Comparison of ENCODE assay signal across 1 cellular context in the genomic region with DNA sequence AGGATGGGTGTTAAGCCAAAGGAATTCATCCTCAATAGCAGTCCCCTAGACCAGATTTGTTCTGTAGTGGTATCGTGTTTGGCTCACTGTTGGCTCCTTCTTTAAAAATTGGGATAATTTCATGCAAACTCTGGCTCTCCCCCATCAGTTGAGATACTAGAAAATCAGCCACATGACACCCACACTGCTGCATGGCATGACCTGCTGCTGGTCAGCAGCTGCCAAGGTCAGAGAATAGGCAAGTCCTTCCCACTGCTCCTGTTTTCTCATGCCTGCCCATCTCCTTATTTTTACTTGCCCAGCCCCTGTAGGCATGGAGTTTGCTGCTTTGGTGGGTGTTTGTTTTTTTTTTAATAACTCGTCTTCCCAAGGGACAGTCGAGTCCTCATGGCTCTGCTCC.
TF ChIP-seq lines count a peak whose summit lies in the region.

No MANE protein-coding gene starts in this region.

TF ChIP-seq in WTC11, 78 proteins besides CTCF, POLR2A, EP300 and RAD21 (continued from another document):
- TF ChIP-seq, protein P1, sequence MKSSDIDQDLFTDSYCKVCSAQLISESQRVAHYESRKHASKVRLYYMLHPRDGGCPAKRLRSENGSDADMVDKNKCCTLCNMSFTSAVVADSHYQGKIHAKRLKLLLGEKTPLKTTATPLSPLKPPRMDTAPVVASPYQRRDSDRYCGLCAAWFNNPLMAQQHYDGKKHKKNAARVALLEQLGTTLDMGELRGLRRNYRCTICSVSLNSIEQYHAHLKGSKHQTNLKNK (CRISPR knock-in tag; IDR thresholded peaks at IDR 0.05) = no peak
- TF ChIP-seq, protein P2, sequence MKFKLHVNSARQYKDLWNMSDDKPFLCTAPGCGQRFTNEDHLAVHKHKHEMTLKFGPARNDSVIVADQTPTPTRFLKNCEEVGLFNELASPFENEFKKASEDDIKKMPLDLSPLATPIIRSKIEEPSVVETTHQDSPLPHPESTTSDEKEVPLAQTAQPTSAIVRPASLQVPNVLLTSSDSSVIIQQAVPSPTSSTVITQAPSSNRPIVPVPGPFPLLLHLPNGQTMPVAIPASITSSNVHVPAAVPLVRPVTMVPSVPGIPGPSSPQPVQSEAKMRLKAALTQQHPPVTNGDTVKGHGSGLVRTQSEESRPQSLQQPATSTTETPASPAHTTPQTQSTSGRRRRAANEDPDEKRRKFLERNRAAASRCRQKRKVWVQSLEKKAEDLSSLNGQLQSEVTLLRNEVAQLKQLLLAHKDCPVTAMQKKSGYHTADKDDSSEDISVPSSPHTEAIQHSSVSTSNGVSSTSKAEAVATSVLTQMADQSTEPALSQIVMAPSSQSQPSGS (CRISPR knock-in tag; IDR thresholded peaks at IDR 0.05; ENCODE audit: borderline replicate concordance, low read depth) = no peak
- TF ChIP-seq SMAD4 (CRISPR knock-in tag; IDR thresholded peaks at IDR 0.05) = no peak
